13 cellular contexts compared by ENCODE assay signal in genomic region chr11:97454988-97455387, GRCh38.
DNase-seq lines count a peak whose midpoint lies in the region; ATAC-seq and TF ChIP-seq lines count a peak whose summit lies in the region.
"Had no signal": no experiment of that assay in that cellular context is flagged by ENCODE, and none has a peak within 500 bp of the region (broad histone marks: within the 10 kb centered on the region; RNA-seq: fewer than 3 reads in every experiment).

No MANE protein-coding gene starts in this region.

- DNase-seq in heart left ventricle (no peak), cardiac septum (ENCODE audit: low spot score) (no peak), RPMI8226 (peak; percentile 29), erythroblast (lab: John Stamatoyannopoulos, UW) (peak; percentile 1 to 34), upper lobe of right lung (no peak), D341Med (ENCODE audit: low spot score) (no peak), gastrocnemius medialis (no peak), NCI-H2196 (lab: John Stamatoyannopoulos, UW; ENCODE audit: unreplicated experiment) (no peak)
- DNase-seq: activated CD8-positive, alpha-beta T cell treated with anti-CD3 and anti-CD28 coated beads, Interleukin-2, amount 10 ng/mL, durations not matched to agents 7 days and 5 days; GOT3; left ventricle myocardium superior; spleen; stimulated activated naive B cell treated with anti-CD40 and anti-IgM and Interleukin-4, amounts not matched to agents 10 μg/mL and 1 μg/mL and 100 μg/mL, for 72 hours had no signal

- H3K27ac ChIP-seq in heart left ventricle (no peak overlapping the region), upper lobe of right lung (no peak overlapping the region), gastrocnemius medialis (no peak overlapping the region)
- H3K27ac ChIP-seq: spleen had no signal

- no peak overlapping the region for H3K4me3 ChIP-seq in heart left ventricle
- no peak overlapping the region for H3K4me3 ChIP-seq in upper lobe of right lung
- H3K4me3 ChIP-seq in gastrocnemius medialis, result no peak overlapping the region
- H3K4me3 ChIP-seq: spleen had no signal

- in situ Hi-C loops in gastrocnemius medialis (cut with MboI; ENCODE audit: low sequenced_read_pairs in 4 of 4), result no loop called here

- H3K36me3 ChIP-seq in heart left ventricle (no peaks in the 10 kb centered on the region), upper lobe of right lung (no peaks in the 10 kb centered on the region), gastrocnemius medialis (no peaks in the 10 kb centered on the region)
- H3K36me3 ChIP-seq: spleen had no signal

- intact Hi-C loops in heart left ventricle (cut with DNase I) (loop anchor here in 3 of 10 donors (5.0 to 10.0 kb wide), 2 partner anchors 1560 to 1562 kb away; no protein-coding TSS in a partner anchor), cardiac septum (cut with DNase I) (no loop called here), upper lobe of right lung (cut with DNase I) (no loop called here), gastrocnemius medialis (cut with DNase I; ENCODE audit: low total_unique reads) (no loop called here)

- WGBS in heart left ventricle, 4 donors, result 22 to 37% (median 32%) methylated on average over 1 of the region's 1 CpG

- TF ChIP-seq CTCF in heart left ventricle (IDR thresholded peaks at IDR 0.05), result peak in 8 of 12 donors; percentile 20 to 56 (median 44)
- TF ChIP-seq CTCF in upper lobe of right lung (IDR thresholded peaks at IDR 0.05), result peak; percentile 20
- TF ChIP-seq CTCF in gastrocnemius medialis (IDR thresholded peaks at IDR 0.05 in 4 of 5, conservative IDR thresholded peaks at IDR 0.05 in 1 of 5), result no peak

- H3K4me1 ChIP-seq in heart left ventricle, result no peaks in the 10 kb centered on the region
- H3K4me1 ChIP-seq in upper lobe of right lung, result no peaks in the 10 kb centered on the region
- no peaks in the 10 kb centered on the region for H3K4me1 ChIP-seq in gastrocnemius medialis
- H3K4me1 ChIP-seq: spleen had no signal

- TF ChIP-seq POLR2A in heart left ventricle (IDR thresholded peaks at IDR 0.05) (no peak), erythroblast (IDR thresholded peaks at IDR 0.05; ENCODE audit: low read length) (no peak), gastrocnemius medialis (IDR thresholded peaks at IDR 0.05) (no peak)

- ATAC-seq in heart left ventricle, result no peak
- no peak for ATAC-seq in upper lobe of right lung
- ATAC-seq in gastrocnemius medialis, result no peak
- ATAC-seq: activated CD8-positive, alpha-beta T cell treated with anti-CD3 and anti-CD28 coated beads, Interleukin-2, amount 10 ng/mL, durations not matched to agents 7 days and 5 days; left ventricle myocardium superior; stimulated activated naive B cell treated with anti-CD40 and anti-IgM and Interleukin-4, amounts not matched to agents 10 μg/mL and 1 μg/mL and 100 μg/mL, for 72 hours had no signal

- H3K9me3 ChIP-seq in heart left ventricle, result peaks cover 0 to 7% (median 0%) of the 10 kb centered on the region in 12 donors
- no peaks in the 10 kb centered on the region for H3K9me3 ChIP-seq in upper lobe of right lung
- H3K9me3 ChIP-seq in gastrocnemius medialis, result no peaks in the 10 kb centered on the region

- H3K27me3 ChIP-seq in heart left ventricle (no peaks in the 10 kb centered on the region), upper lobe of right lung (no peaks in the 10 kb centered on the region), gastrocnemius medialis (no peaks in the 10 kb centered on the region)
- H3K27me3 ChIP-seq: spleen had no signal

Comparison
In these comparisons a context has a peak if more than half of its experiments do, and no peak if none do; other contexts are left out.
1. DNase-seq: peak in RPMI8226 (single experiment) and erythroblast (2 of 2); none in heart left ventricle (0 of 5), cardiac septum (single experiment), upper lobe of right lung (single experiment), D341Med (single experiment), gastrocnemius medialis (0 of 2) and NCI-H2196 (single experiment).
2. CTCF ChIP-seq: peak in heart left ventricle (8 of 12) and upper lobe of right lung (single experiment); none in gastrocnemius medialis (0 of 5).